In genomic region chr18:33201509-33201926, GRCh38 we compare ENCODE assay signal across 8 cellular contexts.
DNase-seq lines count a peak whose midpoint lies in the region; ATAC-seq lines count a peak whose summit lies in the region.

No MANE protein-coding gene starts in this region.

- in situ Hi-C loops in ACHN (cut with HindIII; ENCODE audit: low pct_ligation_motif_present, low pct_unique_long_range_greater_than_20kb, low sequenced_read_pairs): no loop called here

- ATAC-seq in GM21717 (IDR thresholded peaks at IDR 0.05; ENCODE audit: unreplicated experiment) (no peak), HG03520 (IDR thresholded peaks at IDR 0.05; ENCODE audit: unreplicated experiment) (no peak)

- DNase-seq in ACHN (peak; percentile 28), HT1080 (ENCODE audit: low read depth) (peak; percentile 53), amniotic stem cell (lab: John Stamatoyannopoulos, UW) (peak; percentile 2), kidney glomerular epithelial cell (lab: John Stamatoyannopoulos, UW) (peak; percentile 23), HPDE6-E6E7 (ENCODE audit: extremely low spot score) (no peak)
- no peak for DNase-seq in activated CD4-positive, CD25-positive, alpha-beta regulatory T cell (lab: John Stamatoyannopoulos, UW)

Comparison
In these comparisons a context has a peak if more than half of its experiments do, and no peak if none do; other contexts are left out.
1. DNase-seq: peak in ACHN (single experiment), HT1080 (single experiment), amniotic stem cell (single experiment) and kidney glomerular epithelial cell (single experiment); none in HPDE6-E6E7 (single experiment) and activated CD4-positive, CD25-positive, alpha-beta regulatory T cell (0 of 4).